Comparison of ENCODE assay signal across 1 cellular context in the genomic region with DNA sequence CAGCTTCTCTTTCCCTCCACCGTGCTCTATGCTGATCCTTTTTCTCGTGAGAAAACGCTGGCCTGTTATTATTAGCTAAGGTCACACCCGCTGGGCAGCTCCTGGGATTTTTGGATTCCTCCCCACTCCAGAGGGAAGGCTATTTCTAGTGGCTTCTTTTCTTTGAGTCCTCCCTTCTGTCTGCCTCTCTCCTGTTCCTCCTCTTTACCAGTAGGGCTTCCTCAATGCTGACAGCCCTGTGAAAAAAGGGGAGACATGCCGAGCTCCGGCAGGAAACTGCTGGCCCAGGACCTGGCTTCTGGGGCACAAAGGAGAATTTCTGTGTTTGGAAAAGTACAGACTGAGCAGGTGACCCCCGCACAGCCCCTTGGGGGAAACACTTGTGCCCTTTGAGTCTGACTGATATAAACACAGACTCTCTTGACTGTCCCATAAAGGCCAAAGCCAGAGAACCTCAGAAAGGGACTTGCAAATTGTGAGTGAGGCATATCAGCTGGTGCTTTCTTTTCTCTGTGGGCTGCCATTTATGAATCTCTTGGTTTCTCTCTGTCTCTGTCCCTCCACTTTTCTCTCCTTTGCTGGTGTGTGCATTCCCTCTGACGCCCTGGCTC.
TF ChIP-seq lines count a peak whose summit lies in the region.

No MANE protein-coding gene starts in this region.

TF ChIP-seq in HepG2, 621 proteins besides CTCF, POLR2A, EP300 and RAD21:
- no peak for TF ChIP-seq NFKB2 (CRISPR knock-in tag; IDR thresholded peaks at IDR 0.05; ENCODE audit: borderline replicate concordance)
- TF ChIP-seq ZNF263 (CRISPR knock-in tag; IDR thresholded peaks at IDR 0.05) = peak; percentile 32; the same call in 1 of the 2 replicates
